8 cellular contexts compared by ENCODE assay signal in the genomic region with DNA sequence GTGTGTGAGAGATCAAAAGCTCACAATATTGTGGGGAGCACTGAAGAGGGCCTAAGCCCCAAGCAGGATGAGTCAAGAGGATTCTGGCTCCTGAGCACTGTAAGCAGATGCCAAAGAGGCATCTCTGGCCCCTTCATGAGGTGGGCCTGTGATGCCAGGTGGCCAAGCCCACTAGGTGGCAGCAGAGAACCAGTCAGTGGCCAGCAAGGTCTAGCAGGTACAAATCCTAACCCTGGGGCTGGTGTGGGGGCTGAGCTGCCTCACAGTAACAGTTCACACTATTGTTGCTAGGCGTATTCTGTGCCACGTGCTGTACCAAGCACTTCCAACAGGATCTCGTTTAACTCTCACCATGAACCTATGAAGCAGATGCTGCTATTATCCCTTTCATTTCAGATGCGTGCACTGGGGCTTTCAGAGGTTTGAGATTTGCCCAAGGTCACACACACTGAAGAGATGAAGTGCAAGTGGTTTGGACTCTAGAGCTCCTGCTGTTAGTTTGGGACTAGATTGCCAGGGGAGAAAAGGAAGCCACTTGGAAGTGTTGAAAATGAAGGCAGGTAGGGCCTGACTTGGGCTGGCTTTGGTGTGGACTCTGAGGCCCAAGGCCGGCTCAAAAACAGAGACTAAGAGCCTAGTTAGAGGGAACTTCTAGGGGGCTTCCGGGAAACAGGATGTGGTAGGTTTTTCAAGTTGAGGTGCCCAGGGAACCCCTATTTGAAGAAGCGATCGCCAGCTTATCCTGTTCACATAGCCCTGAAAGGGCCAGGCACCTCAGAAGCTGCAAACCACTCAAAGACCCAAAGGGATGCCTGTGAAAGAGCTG.
DNase-seq lines count a peak whose midpoint lies in the region; ATAC-seq lines count a peak whose summit lies in the region.

No MANE protein-coding gene starts in this region.

- DNase-seq in NCI-H187 (lab: John Stamatoyannopoulos, UW) (peak; percentile 12 to 45), NCI-H187 treated with DMSO at 0.1 percent for 48 hours (lab: John Stamatoyannopoulos, UW) (no peak), NCI-H1048 (lab: John Stamatoyannopoulos, UW) (peak; percentile 48), amygdala (lab: John Stamatoyannopoulos, UW) (peak in 53 of 56 donors; percentile 3 to 79 (median 40)), hypothalamus (lab: John Stamatoyannopoulos, UW) (peak in 50 of 51 donors; percentile 2 to 82 (median 46)), smooth muscle cell of the brain vasculature (ENCODE audit: low read depth, low spot score) (peak; percentile 33)
- DNase-seq in T-helper 2 cell treated with Interferon-gamma antibody and Interleukin-4, amounts not matched to agents 5 μg/mL and 100 μg/mL, for 36 hours (ENCODE audit: low spot score) = peak; percentile 74

- peaks cover 4% of the 10 kb centered on the region for H3K9me3 Mint-ChIP-seq in T-helper 2 cell treated with Interferon-gamma antibody and Interleukin-4, amounts not matched to agents 5 μg/mL and 100 μg/mL, for 36 hours

- no peak overlapping the region for H3K27ac Mint-ChIP-seq in T-helper 2 cell treated with Interferon-gamma antibody and Interleukin-4, amounts not matched to agents 5 μg/mL and 100 μg/mL, for 36 hours

- H3K4me1 Mint-ChIP-seq in T-helper 2 cell treated with Interferon-gamma antibody and Interleukin-4, amounts not matched to agents 5 μg/mL and 100 μg/mL, for 36 hours (ENCODE audit: low read depth) = peaks cover 10% of the 10 kb centered on the region

- ATAC-seq in HG02588 (IDR thresholded peaks at IDR 0.05; ENCODE audit: unreplicated experiment) = peak; percentile 93

- peaks cover 3% of the 10 kb centered on the region for H3K36me3 Mint-ChIP-seq in T-helper 2 cell treated with Interferon-gamma antibody and Interleukin-4, amounts not matched to agents 5 μg/mL and 100 μg/mL, for 36 hours (ENCODE audit: low read depth)

- H3K4me3 Mint-ChIP-seq in T-helper 2 cell treated with Interferon-gamma antibody and Interleukin-4, amounts not matched to agents 5 μg/mL and 100 μg/mL, for 36 hours = no peak overlapping the region

- H3K27me3 Mint-ChIP-seq in T-helper 2 cell treated with Interferon-gamma antibody and Interleukin-4, amounts not matched to agents 5 μg/mL and 100 μg/mL, for 36 hours (ENCODE audit: low read depth) = peaks cover 5% of the 10 kb centered on the region
